Comparison of ENCODE assay signal across 1 cellular context in genomic region chr19:18440421-18440877, GRCh38.
TF ChIP-seq lines count a peak whose summit lies in the region.

No MANE protein-coding gene starts in this region.

TF ChIP-seq in GM12878, 131 proteins besides CTCF, POLR2A, EP300 and RAD21:
- TF ChIP-seq ATF2 (IDR thresholded peaks at IDR 0.05; ENCODE audit: low read length) (no peak), HDGF (IDR thresholded peaks at IDR 0.05) (no peak), RELA (IDR thresholded peaks at IDR 0.05; ENCODE audit: borderline replicate concordance, partially characterized antibody) (peak; percentile 14)
